ENCODE assay signal across 8 cellular contexts in the genomic region with DNA sequence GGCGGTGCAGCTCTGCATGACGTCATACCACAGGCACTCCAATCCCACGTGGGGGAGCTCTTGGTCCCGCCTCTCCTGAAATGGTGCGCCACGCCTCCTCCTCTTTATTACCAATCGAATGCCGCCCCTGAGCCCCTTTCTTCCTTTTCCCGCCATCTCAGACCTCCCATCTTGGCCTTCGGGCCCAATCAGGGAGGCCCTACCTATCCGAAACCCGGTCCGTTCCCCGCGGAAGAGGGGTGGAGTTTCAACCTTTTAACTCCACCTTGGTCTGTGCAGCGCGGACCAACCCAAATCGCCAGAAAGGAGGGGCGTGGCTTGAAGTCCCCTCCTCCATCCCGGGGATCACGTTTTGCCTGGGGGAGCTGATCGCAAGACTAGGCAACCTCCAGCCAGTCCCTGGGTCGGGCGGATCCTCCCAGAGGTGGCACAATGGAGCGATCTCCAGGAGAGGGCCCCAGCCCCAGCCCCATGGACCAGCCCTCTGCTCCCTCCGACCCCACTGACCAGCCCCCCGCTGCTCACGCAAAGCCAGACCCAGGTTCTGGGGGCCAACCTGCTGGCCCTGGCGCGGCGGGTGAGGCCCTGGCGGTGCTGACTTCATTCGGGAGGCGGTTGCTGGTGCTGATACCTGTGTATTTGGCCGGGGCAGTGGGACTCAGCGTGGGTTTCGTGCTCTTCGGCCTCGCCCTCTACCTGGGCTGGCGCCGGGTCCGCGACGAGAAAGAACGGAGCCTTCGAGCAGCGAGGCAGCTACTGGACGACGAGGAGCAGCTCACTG. TPM values are rescaled to one million over a fixed set of nuclear protein-coding genes. Genes with fewer than 3 reads are reported as not detected.
DNase-seq lines count a peak whose midpoint lies in the region; ATAC-seq and TF ChIP-seq lines count a peak whose summit lies in the region.

Gene ESYT1 (plus strand): TSS at position 380 of the 781 bp plus-strand sequence. CDS start 53 bp downstream, at position 433.

- H3K27me3 ChIP-seq in BLaER1, result no peaks in the 10 kb centered on the region

- no peaks in the 10 kb centered on the region; the same call in 1 of the 2 replicates for H4K20me1 ChIP-seq in BLaER1

- H3K36me3 ChIP-seq in BLaER1, result peaks cover 33% of the 10 kb centered on the region

- H3K4me1 ChIP-seq in BLaER1, result peaks cover 59% of the 10 kb centered on the region

- intact Hi-C loops in left colon (cut with DNase I, micrococcal nuclease), result loop anchor here in 1 of 2 donors (5.0 to 10.0 kb wide), 2 partner anchors 34 to 57 kb away; partner anchors contain the start of gene SMARCC2

- ATAC-seq in GM19328 (IDR thresholded peaks at IDR 0.05; ENCODE audit: unreplicated experiment) (peak; percentile 92), HG03520 (IDR thresholded peaks at IDR 0.05; ENCODE audit: unreplicated experiment) (peak; percentile 88), left colon (peak; percentile 81)

- H3K9me3 Mint-ChIP-seq in activated CD4-positive, alpha-beta T cell treated with anti-CD3 and anti-CD28 coated beads, Interleukin-2, amount 10 ng/mL, durations not matched to agents 7 days and 5 days, result peaks cover 6% of the 10 kb centered on the region

- H3K9ac ChIP-seq in BLaER1, result peak within 1 kb of the TSS; percentile 88

- H3K4me3 Mint-ChIP-seq in activated CD4-positive, alpha-beta T cell treated with anti-CD3 and anti-CD28 coated beads, Interleukin-2, amount 10 ng/mL, durations not matched to agents 7 days and 5 days, result peak within 1 kb of the TSS; percentile 91

- TF ChIP-seq CTCF in coronary artery (IDR thresholded peaks at IDR 0.05), result no peak

- CTCF ChIA-PET in activated CD4-positive, alpha-beta T cell treated with anti-CD3 and anti-CD28 coated beads, Interleukin-2, amount 10 ng/mL, durations not matched to agents 7 days and 5 days (lab: Charles Lee), result interaction anchor here (0.6 to 6.5 kb wide), 20 partner anchors 8 to 336 kb away, joined by 3 to 79 read pairs (median 4); partner anchors contain the start of genes ANKRD52, MYL6B, RNF41 and RPL41

- H3K36me3 Mint-ChIP-seq in activated CD4-positive, alpha-beta T cell treated with anti-CD3 and anti-CD28 coated beads, Interleukin-2, amount 10 ng/mL, durations not matched to agents 7 days and 5 days (ENCODE audit: low read depth), result peaks cover 44% of the 10 kb centered on the region

- peak within 1 kb of the TSS; percentile 88 for H3K4me3 ChIP-seq in BLaER1
- peak within 1 kb of the TSS; percentile 96 for H3K4me3 ChIP-seq in coronary artery

- H3K27ac Mint-ChIP-seq in activated CD4-positive, alpha-beta T cell treated with anti-CD3 and anti-CD28 coated beads, Interleukin-2, amount 10 ng/mL, durations not matched to agents 7 days and 5 days, result peak within 1 kb of the TSS; percentile 93

- DNase-seq in NCI-H69 (lab: John Stamatoyannopoulos, UW) (peak; percentile 100), coronary artery (ENCODE audit: low spot score) (peak; percentile 100), left colon (peak; percentile 97 to 100)
- peak; percentile 99 for DNase-seq in activated CD4-positive, alpha-beta T cell treated with anti-CD3 and anti-CD28 coated beads, Interleukin-2, amount 10 ng/mL, durations not matched to agents 7 days and 5 days
- DNase-seq in stimulated activated CD4-positive, alpha-beta T cell treated with anti-CD3 and anti-CD28 coated beads, Interleukin-1b, Interleukin-23, amount 100 ng/mL, for 48 hours, result peak; percentile 99

- no peaks in the 10 kb centered on the region for H3K27me3 Mint-ChIP-seq in activated CD4-positive, alpha-beta T cell treated with anti-CD3 and anti-CD28 coated beads, Interleukin-2, amount 10 ng/mL, durations not matched to agents 7 days and 5 days

- POLR2A ChIA-PET in activated CD4-positive, alpha-beta T cell treated with anti-CD3 and anti-CD28 coated beads, Interleukin-2, amount 10 ng/mL, durations not matched to agents 7 days and 5 days (lab: Charles Lee), result interaction anchor here (0.6 to 2.3 kb wide), 8 partner anchors 10 to 500 kb away, joined by 3 to 12 read pairs (median 7); partner anchors contain the start of genes MYL6, PA2G4, SMARCC2 and ZC3H10

- H3K4me1 Mint-ChIP-seq in activated CD4-positive, alpha-beta T cell treated with anti-CD3 and anti-CD28 coated beads, Interleukin-2, amount 10 ng/mL, durations not matched to agents 7 days and 5 days, result peaks cover 72% of the 10 kb centered on the region

- no peaks in the 10 kb centered on the region for H3K9me3 ChIP-seq in BLaER1

- peak within 1 kb of the TSS; percentile 85 for H3K27ac ChIP-seq in BLaER1
- peak within 1 kb of the TSS; percentile 91 to 98 for H3K27ac ChIP-seq in coronary artery

- H3K4me2 ChIP-seq in BLaER1, result peak within 1 kb of the TSS; percentile 98

RNA-seq across cellular contexts. Expression of gene ESYT1, which starts in this region (rescaled TPM):
- 100 to 1,000 TPM; 367 to 399 TPM for total RNA-seq in activated CD4-positive, alpha-beta T cell treated with anti-CD3 and anti-CD28 coated beads, Interleukin-2, amount 10 ng/mL, durations not matched to agents 7 days and 5 days
- total RNA-seq in left colon, result 10 to 100 TPM; 44.4 to 48.6 TPM

Comparison
In these comparisons a context has a peak if more than half of its experiments do, and no peak if none do; other contexts are left out.
1. Peak in every context shown above with its lines: DNase-seq, ATAC-seq, H3K4me3 ChIP-seq and H3K27ac ChIP-seq.
2. RNA of gene ESYT1 (total RNA-seq): 367 to 399 TPM in activated CD4-positive, alpha-beta T cell treated with anti-CD3 and anti-CD28 coated beads, Interleukin-2, amount 10 ng/mL, durations not matched to agents 7 days and 5 days; 44.4 to 48.6 TPM in left colon; every median in the first group is over 4 times any median in the second.